1 cellular context compared by ENCODE assay signal in the genomic region with DNA sequence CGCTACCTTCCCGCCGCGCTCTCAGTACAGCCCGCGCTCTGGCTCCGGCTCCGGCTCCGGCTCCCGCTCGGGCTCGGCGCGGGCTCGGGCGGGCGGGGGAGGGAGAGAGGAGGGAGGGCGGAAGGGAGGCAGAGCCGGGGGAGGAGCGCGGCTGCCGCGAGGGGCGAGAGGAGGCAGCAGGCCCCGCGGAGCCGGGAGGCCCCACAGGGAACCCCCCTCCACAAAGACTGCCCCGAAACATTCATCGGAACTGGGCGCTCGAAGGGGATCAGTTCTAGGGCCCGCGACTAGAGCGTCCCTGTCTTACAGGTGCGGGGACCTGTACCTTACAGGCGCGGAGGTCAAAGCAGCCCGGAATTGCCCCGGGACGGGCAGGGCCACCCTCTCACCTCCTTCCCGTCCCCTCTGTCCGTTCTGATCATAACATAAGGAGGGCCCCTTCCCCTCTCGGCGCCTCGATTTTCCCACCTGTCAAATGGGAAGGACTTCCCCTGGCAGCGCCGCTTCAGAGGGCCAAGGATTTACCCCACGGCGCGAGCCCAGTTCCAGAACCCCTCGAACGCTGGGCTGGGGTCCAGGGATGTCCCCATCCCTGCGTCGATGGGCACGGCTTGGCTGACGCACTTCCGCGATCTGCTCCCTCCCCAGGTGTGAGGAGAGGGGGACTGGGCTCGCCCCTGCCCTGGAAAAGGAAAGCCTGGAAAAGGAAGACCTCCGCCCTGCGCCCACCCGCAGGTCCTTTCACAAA.
A peak's percentile ranks its signal among the peaks of the same experiment; 100 is the strongest.
TF ChIP-seq lines count a peak whose summit lies in the region.

A gene (minus strand): TSS at position 40 of the 748 bp plus-strand sequence. CDS start 407 bp downstream, outside the sequence.

TF ChIP-seq in H1, 55 proteins besides CTCF, POLR2A, EP300 and RAD21 (continued from another document):
- no peak for TF ChIP-seq KDM5A (IDR thresholded peaks at IDR 0.05; ENCODE audit: low read length)
- TF ChIP-seq, protein P1, sequence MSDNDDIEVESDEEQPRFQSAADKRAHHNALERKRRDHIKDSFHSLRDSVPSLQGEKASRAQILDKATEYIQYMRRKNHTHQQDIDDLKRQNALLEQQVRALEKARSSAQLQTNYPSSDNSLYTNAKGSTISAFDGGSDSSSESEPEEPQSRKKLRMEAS (IDR thresholded peaks at IDR 0.05) = no peak
- TF ChIP-seq RXRA (IDR thresholded peaks at IDR 0.05; ENCODE audit: insufficient read depth, low read depth, low read length) = no peak
- TF ChIP-seq, protein P2, sequence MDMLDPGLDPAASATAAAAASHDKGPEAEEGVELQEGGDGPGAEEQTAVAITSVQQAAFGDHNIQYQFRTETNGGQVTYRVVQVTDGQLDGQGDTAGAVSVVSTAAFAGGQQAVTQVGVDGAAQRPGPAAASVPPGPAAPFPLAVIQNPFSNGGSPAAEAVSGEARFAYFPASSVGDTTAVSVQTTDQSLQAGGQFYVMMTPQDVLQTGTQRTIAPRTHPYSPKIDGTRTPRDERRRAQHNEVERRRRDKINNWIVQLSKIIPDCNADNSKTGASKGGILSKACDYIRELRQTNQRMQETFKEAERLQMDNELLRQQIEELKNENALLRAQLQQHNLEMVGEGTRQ (IDR thresholded peaks at IDR 0.05; ENCODE audit: low read length) = no peak
- TF ChIP-seq GTF2F1 (IDR thresholded peaks at IDR 0.05; ENCODE audit: borderline replicate concordance, low read depth, low read length) = no peak
- TF ChIP-seq CREB1 (IDR thresholded peaks at IDR 0.05) = no peak
- TF ChIP-seq HDAC2 (IDR thresholded peaks at IDR 0.05; ENCODE audit: borderline replicate concordance in 1 of 2, low read depth in 2 of 2, low read length in 2 of 2) = no peak
- TF ChIP-seq CTBP2 (IDR thresholded peaks at IDR 0.05; ENCODE audit: borderline replicate concordance, insufficient read depth, insufficient read length, low read length) = no peak
- TF ChIP-seq, protein P3, sequence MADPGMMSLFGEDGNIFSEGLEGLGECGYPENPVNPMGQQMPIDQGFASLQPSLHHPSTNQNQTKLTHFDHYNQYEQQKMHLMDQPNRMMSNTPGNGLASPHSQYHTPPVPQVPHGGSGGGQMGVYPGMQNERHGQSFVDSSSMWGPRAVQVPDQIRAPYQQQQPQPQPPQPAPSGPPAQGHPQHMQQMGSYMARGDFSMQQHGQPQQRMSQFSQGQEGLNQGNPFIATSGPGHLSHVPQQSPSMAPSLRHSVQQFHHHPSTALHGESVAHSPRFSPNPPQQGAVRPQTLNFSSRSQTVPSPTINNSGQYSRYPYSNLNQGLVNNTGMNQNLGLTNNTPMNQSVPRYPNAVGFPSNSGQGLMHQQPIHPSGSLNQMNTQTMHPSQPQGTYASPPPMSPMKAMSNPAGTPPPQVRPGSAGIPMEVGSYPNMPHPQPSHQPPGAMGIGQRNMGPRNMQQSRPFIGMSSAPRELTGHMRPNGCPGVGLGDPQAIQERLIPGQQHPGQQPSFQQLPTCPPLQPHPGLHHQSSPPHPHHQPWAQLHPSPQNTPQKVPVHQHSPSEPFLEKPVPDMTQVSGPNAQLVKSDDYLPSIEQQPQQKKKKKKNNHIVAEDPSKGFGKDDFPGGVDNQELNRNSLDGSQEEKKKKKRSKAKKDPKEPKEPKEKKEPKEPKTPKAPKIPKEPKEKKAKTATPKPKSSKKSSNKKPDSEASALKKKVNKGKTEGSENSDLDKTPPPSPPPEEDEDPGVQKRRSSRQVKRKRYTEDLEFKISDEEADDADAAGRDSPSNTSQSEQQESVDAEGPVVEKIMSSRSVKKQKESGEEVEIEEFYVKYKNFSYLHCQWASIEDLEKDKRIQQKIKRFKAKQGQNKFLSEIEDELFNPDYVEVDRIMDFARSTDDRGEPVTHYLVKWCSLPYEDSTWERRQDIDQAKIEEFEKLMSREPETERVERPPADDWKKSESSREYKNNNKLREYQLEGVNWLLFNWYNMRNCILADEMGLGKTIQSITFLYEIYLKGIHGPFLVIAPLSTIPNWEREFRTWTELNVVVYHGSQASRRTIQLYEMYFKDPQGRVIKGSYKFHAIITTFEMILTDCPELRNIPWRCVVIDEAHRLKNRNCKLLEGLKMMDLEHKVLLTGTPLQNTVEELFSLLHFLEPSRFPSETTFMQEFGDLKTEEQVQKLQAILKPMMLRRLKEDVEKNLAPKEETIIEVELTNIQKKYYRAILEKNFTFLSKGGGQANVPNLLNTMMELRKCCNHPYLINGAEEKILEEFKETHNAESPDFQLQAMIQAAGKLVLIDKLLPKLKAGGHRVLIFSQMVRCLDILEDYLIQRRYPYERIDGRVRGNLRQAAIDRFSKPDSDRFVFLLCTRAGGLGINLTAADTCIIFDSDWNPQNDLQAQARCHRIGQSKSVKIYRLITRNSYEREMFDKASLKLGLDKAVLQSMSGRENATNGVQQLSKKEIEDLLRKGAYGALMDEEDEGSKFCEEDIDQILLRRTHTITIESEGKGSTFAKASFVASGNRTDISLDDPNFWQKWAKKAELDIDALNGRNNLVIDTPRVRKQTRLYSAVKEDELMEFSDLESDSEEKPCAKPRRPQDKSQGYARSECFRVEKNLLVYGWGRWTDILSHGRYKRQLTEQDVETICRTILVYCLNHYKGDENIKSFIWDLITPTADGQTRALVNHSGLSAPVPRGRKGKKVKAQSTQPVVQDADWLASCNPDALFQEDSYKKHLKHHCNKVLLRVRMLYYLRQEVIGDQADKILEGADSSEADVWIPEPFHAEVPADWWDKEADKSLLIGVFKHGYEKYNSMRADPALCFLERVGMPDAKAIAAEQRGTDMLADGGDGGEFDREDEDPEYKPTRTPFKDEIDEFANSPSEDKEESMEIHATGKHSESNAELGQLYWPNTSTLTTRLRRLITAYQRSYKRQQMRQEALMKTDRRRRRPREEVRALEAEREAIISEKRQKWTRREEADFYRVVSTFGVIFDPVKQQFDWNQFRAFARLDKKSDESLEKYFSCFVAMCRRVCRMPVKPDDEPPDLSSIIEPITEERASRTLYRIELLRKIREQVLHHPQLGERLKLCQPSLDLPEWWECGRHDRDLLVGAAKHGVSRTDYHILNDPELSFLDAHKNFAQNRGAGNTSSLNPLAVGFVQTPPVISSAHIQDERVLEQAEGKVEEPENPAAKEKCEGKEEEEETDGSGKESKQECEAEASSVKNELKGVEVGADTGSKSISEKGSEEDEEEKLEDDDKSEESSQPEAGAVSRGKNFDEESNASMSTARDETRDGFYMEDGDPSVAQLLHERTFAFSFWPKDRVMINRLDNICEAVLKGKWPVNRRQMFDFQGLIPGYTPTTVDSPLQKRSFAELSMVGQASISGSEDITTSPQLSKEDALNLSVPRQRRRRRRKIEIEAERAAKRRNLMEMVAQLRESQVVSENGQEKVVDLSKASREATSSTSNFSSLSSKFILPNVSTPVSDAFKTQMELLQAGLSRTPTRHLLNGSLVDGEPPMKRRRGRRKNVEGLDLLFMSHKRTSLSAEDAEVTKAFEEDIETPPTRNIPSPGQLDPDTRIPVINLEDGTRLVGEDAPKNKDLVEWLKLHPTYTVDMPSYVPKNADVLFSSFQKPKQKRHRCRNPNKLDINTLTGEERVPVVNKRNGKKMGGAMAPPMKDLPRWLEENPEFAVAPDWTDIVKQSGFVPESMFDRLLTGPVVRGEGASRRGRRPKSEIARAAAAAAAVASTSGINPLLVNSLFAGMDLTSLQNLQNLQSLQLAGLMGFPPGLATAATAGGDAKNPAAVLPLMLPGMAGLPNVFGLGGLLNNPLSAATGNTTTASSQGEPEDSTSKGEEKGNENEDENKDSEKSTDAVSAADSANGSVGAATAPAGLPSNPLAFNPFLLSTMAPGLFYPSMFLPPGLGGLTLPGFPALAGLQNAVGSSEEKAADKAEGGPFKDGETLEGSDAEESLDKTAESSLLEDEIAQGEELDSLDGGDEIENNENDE (IDR thresholded peaks at IDR 0.05; ENCODE audit: insufficient replicate concordance, low read length) = no peak
- no peak for TF ChIP-seq SP4 (IDR thresholded peaks at IDR 0.05; ENCODE audit: low read length)
- TF ChIP-seq RBBP5 (IDR thresholded peaks at IDR 0.05; ENCODE audit: borderline replicate concordance, low read depth, low read length) = 0 out of 2 replicates have a peak, but pooled peaks have one; percentile 52
- no peak for TF ChIP-seq NANOG (IDR thresholded peaks at IDR 0.05; ENCODE audit: insufficient read depth, low read depth, low read length, poor library complexity, severe bottlenecking)
- TF ChIP-seq EGR1 (IDR thresholded peaks at IDR 0.05; ENCODE audit: borderline replicate concordance, low read depth, low read length) = no peak
- no peak for TF ChIP-seq TEAD4 (IDR thresholded peaks at IDR 0.05; ENCODE audit: low read depth, low read length)
- TF ChIP-seq EZH2 (IDR thresholded peaks at IDR 0.05; ENCODE audit: low read depth, low read length, severe bottlenecking) = peak; percentile 81
- TF ChIP-seq YY1 (IDR thresholded peaks at IDR 0.05; ENCODE audit: low read depth, low read length) = no peak
- peak; percentile 85 for TF ChIP-seq KDM4A (IDR thresholded peaks at IDR 0.05; ENCODE audit: low read depth, low read length, severe bottlenecking)
- no peak for TF ChIP-seq SAP30 (IDR thresholded peaks at IDR 0.05; ENCODE audit: insufficient read depth, insufficient replicate concordance, low read length)
- no peak for TF ChIP-seq TBP (IDR thresholded peaks at IDR 0.05; ENCODE audit: low read depth, low read length)
- TF ChIP-seq ZNF274 (IDR thresholded peaks at IDR 0.05; ENCODE audit: borderline replicate concordance, extremely low read depth, low read length) = no peak
- TF ChIP-seq CBX5 (IDR thresholded peaks at IDR 0.05; ENCODE audit: low read depth, low read length) = no peak
- TF ChIP-seq KDM1A (IDR thresholded peaks at IDR 0.05; ENCODE audit: borderline replicate concordance, low read length) = no peak; the same call in 1 of the 2 replicates
- peak; percentile 86 for TF ChIP-seq RNF2 (IDR thresholded peaks at IDR 0.05; ENCODE audit: borderline replicate concordance, low read depth, low read length, missing control alignments, poor library complexity, severe bottlenecking)
- no peak for TF ChIP-seq GABPA (IDR thresholded peaks at IDR 0.05; ENCODE audit: borderline replicate concordance, insufficient read depth, low read length)
- TF ChIP-seq BRCA1 (IDR thresholded peaks at IDR 0.05; ENCODE audit: low read depth, low read length) = no peak
- no peak for TF ChIP-seq FOSL1 (IDR thresholded peaks at IDR 0.05; ENCODE audit: insufficient read depth, low read depth, low read length)
- TF ChIP-seq CHD1 (IDR thresholded peaks at IDR 0.05; ENCODE audit: low read depth, low read length) = no peak
- TF ChIP-seq TCF12 (IDR thresholded peaks at IDR 0.05; ENCODE audit: low read depth, low read length) = no peak
- no peak for TF ChIP-seq RFX5 (IDR thresholded peaks at IDR 0.05; ENCODE audit: borderline replicate concordance, low read depth, low read length)
- no peak for TF ChIP-seq SRF (IDR thresholded peaks at IDR 0.05; ENCODE audit: low read depth, low read length)
- TF ChIP-seq POLR2AphosphoS5 (IDR thresholded peaks at IDR 0.05; ENCODE audit: low read depth, low read length) = no peak
- TF ChIP-seq TAF1 (IDR thresholded peaks at IDR 0.05; ENCODE audit: low read depth, low read length) = no peak
- TF ChIP-seq, protein P4, sequence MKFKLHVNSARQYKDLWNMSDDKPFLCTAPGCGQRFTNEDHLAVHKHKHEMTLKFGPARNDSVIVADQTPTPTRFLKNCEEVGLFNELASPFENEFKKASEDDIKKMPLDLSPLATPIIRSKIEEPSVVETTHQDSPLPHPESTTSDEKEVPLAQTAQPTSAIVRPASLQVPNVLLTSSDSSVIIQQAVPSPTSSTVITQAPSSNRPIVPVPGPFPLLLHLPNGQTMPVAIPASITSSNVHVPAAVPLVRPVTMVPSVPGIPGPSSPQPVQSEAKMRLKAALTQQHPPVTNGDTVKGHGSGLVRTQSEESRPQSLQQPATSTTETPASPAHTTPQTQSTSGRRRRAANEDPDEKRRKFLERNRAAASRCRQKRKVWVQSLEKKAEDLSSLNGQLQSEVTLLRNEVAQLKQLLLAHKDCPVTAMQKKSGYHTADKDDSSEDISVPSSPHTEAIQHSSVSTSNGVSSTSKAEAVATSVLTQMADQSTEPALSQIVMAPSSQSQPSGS (IDR thresholded peaks at IDR 0.05; ENCODE audit: low read length) = no peak
- TF ChIP-seq BCL11A (IDR thresholded peaks at IDR 0.05; ENCODE audit: low read depth in 2 of 2, low read length in 2 of 2) = no peak
- no peak; the same call in 1 of the 2 replicates for TF ChIP-seq CBX8 (IDR thresholded peaks at IDR 0.05; ENCODE audit: borderline replicate concordance, low read depth, low read length)
- TF ChIP-seq SUZ12 (IDR thresholded peaks at IDR 0.05; ENCODE audit: low read length) = peak; percentile 63
- TF ChIP-seq CHD2 (IDR thresholded peaks at IDR 0.05; ENCODE audit: low read length) = no peak
- peak; percentile 64 for TF ChIP-seq ASH2L (IDR thresholded peaks at IDR 0.05; ENCODE audit: low read length)
- TF ChIP-seq PHF8 (conservative IDR thresholded peaks at IDR 0.05; ENCODE audit: low read depth, low read length) = no peak
- no peak for TF ChIP-seq MAFK (IDR thresholded peaks at IDR 0.05; ENCODE audit: low read depth, low read length)
- no peak for TF ChIP-seq TAF7 (optimal IDR thresholded peaks at IDR 0.05; ENCODE audit: borderline replicate concordance, low read depth, low read length)
- TF ChIP-seq, protein P5, sequence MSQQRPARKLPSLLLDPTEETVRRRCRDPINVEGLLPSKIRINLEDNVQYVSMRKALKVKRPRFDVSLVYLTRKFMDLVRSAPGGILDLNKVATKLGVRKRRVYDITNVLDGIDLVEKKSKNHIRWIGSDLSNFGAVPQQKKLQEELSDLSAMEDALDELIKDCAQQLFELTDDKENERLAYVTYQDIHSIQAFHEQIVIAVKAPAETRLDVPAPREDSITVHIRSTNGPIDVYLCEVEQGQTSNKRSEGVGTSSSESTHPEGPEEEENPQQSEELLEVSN (IDR thresholded peaks at IDR 0.05) = no peak
- TF ChIP-seq SIRT6 (IDR thresholded peaks at IDR 0.05; ENCODE audit: low read length) = no peak
- TF ChIP-seq, protein P6, sequence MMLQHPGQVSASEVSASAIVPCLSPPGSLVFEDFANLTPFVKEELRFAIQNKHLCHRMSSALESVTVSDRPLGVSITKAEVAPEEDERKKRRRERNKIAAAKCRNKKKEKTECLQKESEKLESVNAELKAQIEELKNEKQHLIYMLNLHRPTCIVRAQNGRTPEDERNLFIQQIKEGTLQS (IDR thresholded peaks at IDR 0.05; ENCODE audit: insufficient read depth, low read depth, low read length) = no peak
- no peak for TF ChIP-seq JUND (IDR thresholded peaks at IDR 0.05; ENCODE audit: low read length)
- TF ChIP-seq POU5F1 (IDR thresholded peaks at IDR 0.05; ENCODE audit: low read depth, low read length) = no peak
